16 cellular contexts compared by ENCODE assay signal in the genomic region with DNA sequence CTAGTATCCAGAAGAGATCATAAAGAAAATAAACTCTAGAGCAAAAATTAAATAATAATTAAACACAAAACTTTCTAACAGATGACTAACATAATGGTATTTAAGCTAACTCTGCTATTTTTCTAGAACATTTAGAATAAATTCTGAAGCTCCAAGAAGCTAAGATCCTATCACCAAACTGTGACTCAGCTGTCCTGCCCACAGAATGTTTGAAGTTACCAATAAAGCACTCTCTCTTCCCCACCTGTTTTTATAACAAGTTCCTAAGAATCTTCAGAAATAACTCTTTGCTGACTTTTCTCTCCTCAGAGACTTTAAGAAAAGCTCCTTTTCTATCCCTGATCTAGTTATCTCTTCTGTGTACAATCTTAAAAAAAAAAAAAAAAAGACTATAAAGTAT. TPM values are rescaled to one million over a fixed set of nuclear protein-coding genes. Genes with fewer than 3 reads are reported as not detected.
DNase-seq lines count a peak whose midpoint lies in the region; ATAC-seq and TF ChIP-seq lines count a peak whose summit lies in the region.
"Had no signal": no experiment of that assay in that cellular context is flagged by ENCODE, and none has a peak within 500 bp of the region (broad histone marks: within the 10 kb centered on the region; RNA-seq: fewer than 3 reads in every experiment).

No MANE protein-coding gene starts in this region.

- H3K18ac ChIP-seq in IMR-90 (ENCODE audit: low read depth, low read length), result no peak overlapping the region

- H3K9me1 ChIP-seq in IMR-90 (ENCODE audit: insufficient read depth, low read length), result no peaks in the 10 kb centered on the region

- no peak overlapping the region for H3K9ac ChIP-seq in IMR-90 (ENCODE audit: low read depth, low read length)
- no peak overlapping the region for H3K9ac ChIP-seq in adipocyte (ENCODE audit: low read length)
- no peak overlapping the region for H3K9ac ChIP-seq in neural progenitor cell
- H3K9ac ChIP-seq: BLaER1 treated with 17β-estradiol and CSF1 and Interleukin-3, amounts not matched to agents 10 nM and 100 nM had no signal

- H3K27ac ChIP-seq in 22Rv1, result peak overlapping the region; percentile 16
- H3K27ac ChIP-seq in IMR-90 (ENCODE audit: insufficient read depth, low read length), result no peak overlapping the region
- no peak overlapping the region for H3K27ac ChIP-seq in neural progenitor cell
- H3K27ac ChIP-seq: BLaER1 treated with 17β-estradiol and CSF1 and Interleukin-3, amounts not matched to agents 10 nM and 100 nM had no signal

- ATAC-seq in IMR-90 (ENCODE audit: low read depth) (no peak), HG02678 (IDR thresholded peaks at IDR 0.05; ENCODE audit: unreplicated experiment) (no peak)
- ATAC-seq: GM23338, HepG2 had no signal

- TF ChIP-seq POLR2A in IMR-90 (IDR thresholded peaks at IDR 0.05; ENCODE audit: low read depth, low read length), result no peak

- H3K4me1 Mint-ChIP-seq in neural progenitor cell, result peaks cover 27% of the 10 kb centered on the region

- H3K27me3 Mint-ChIP-seq in neural progenitor cell (ENCODE audit: insufficient read depth, low read depth), result peaks cover 7% of the 10 kb centered on the region

- H2BK20ac ChIP-seq in IMR-90 (ENCODE audit: low read depth, low read length), result no peak overlapping the region

- no peak overlapping the region for H3K56ac ChIP-seq in IMR-90 (ENCODE audit: extremely low read depth, insufficient read depth, low read length)

- POLR2A ChIA-PET in IMR-90 (lab: Charles Lee; ENCODE audit: unreplicated experiment), result no interaction called here

- H4K5ac ChIP-seq in IMR-90 (ENCODE audit: low read depth, low read length), result no peak overlapping the region

- no peak overlapping the region for H2AK9ac ChIP-seq in IMR-90 (replicated peaks; ENCODE audit: low read depth, low read length, poor library complexity)

- CTCF ChIA-PET in IMR-90 (lab: Yijun Ruan, JAX), result interaction anchor here (0.7 kb wide), 1 partner anchor 1407 kb away, joined by 4 read pairs; no protein-coding TSS in a partner anchor

- TF ChIP-seq CTCF in 22Rv1 (IDR thresholded peaks at IDR 0.05) (no peak), IMR-90 (conservative IDR thresholded peaks at IDR 0.05; ENCODE audit: low read depth, low read length) (no peak), neural progenitor cell (IDR thresholded peaks at IDR 0.05) (no peak)

- H3K4me3 ChIP-seq in IMR-90 (ENCODE audit: insufficient read depth, low read depth, low read length) (no peak overlapping the region), adipocyte (ENCODE audit: low read length) (no peak overlapping the region), neural progenitor cell (no peak overlapping the region)
- H3K4me3 ChIP-seq: BLaER1 treated with 17β-estradiol and CSF1 and Interleukin-3, amounts not matched to agents 10 nM and 100 nM; GM23338 had no signal

- H3K36me3 Mint-ChIP-seq in neural progenitor cell, result no peaks in the 10 kb centered on the region
- H3K36me3 Mint-ChIP-seq: CD4-positive, CD25-positive, alpha-beta regulatory T cell had no signal

- H3K79me1 ChIP-seq in IMR-90 (ENCODE audit: low read depth in 1 of 2, low read length in 2 of 2), result no peaks in the 10 kb centered on the region

- no peak overlapping the region for H2BK120ac ChIP-seq in IMR-90 (ENCODE audit: low read depth, low read length)

- no peak overlapping the region for H3K4ac ChIP-seq in IMR-90 (ENCODE audit: low read depth, low read length)

- H3K4me2 ChIP-seq in IMR-90 (ENCODE audit: low read depth, low read length) (no peak overlapping the region), neural progenitor cell (no peak overlapping the region)
- H3K4me2 ChIP-seq: BLaER1 treated with 17β-estradiol and CSF1 and Interleukin-3, amounts not matched to agents 10 nM and 100 nM had no signal

- no TSS peak for BruUV-seq in IMR-90 (replicated peaks; lab: Mats Ljungman, UMichigan)

- H3K23ac ChIP-seq in IMR-90 (ENCODE audit: low read depth, low read length), result no peak overlapping the region

- H4K20me1 ChIP-seq in IMR-90 (ENCODE audit: insufficient read depth, low read length) (no peaks in the 10 kb centered on the region), neural progenitor cell (ENCODE audit: low read depth) (peaks cover 4% of the 10 kb centered on the region)

- H3K9me3 ChIP-seq in IMR-90 (ENCODE audit: control insufficient read depth, insufficient read depth, low read length) (no peaks in the 10 kb centered on the region), adipocyte (ENCODE audit: control insufficient read depth, low read length) (no peaks in the 10 kb centered on the region), neural progenitor cell (ENCODE audit: low read depth) (no peaks in the 10 kb centered on the region)
- H3K9me3 ChIP-seq: BLaER1 treated with 17β-estradiol and CSF1 and Interleukin-3, amounts not matched to agents 10 nM and 100 nM had no signal

- no peaks in the 10 kb centered on the region for H3K9me3 Mint-ChIP-seq in neural progenitor cell
- H3K9me3 Mint-ChIP-seq: GM23338 had no signal

- H2AK5ac ChIP-seq in IMR-90 (ENCODE audit: low read depth, low read length), result no peak overlapping the region

- H3K27me3 ChIP-seq in IMR-90 (ENCODE audit: control insufficient read depth, insufficient read depth, low read length) (peaks cover 2% of the 10 kb centered on the region; the same call in 1 of the 2 replicates), adipocyte (replicated peaks; ENCODE audit: control insufficient read depth, insufficient read depth, low read length) (no peaks in the 10 kb centered on the region), neural progenitor cell (no peaks in the 10 kb centered on the region)

- H2BK15ac ChIP-seq in IMR-90 (ENCODE audit: low read depth, low read length), result no peak overlapping the region

- peak; percentile 17 for DNase-seq in IMR-90
- peak; percentile 39 for DNase-seq in adipocyte (ENCODE audit: low read depth)
- DNase-seq in hepatic stellate cell (ENCODE audit: low spot score), result peak; percentile 2
- DNase-seq in NCI-H1048 (lab: John Stamatoyannopoulos, UW), result no peak
- no peak for DNase-seq in islet precursor cell
- no peak for DNase-seq in neural progenitor cell (ENCODE audit: low spot score)
- DNase-seq: ACHN; CD4-positive, CD25-positive, alpha-beta regulatory T cell; DMS 273 treated with DMSO at 0.1 percent for 48 hours; EL; H7 had no signal

- H4K91ac ChIP-seq in IMR-90 (ENCODE audit: insufficient read depth, low read depth, low read length), result no peak overlapping the region

- no peak for TF ChIP-seq RAD21 in IMR-90 (IDR thresholded peaks at IDR 0.05; ENCODE audit: low read length)

- no peak overlapping the region for H3K4me3 Mint-ChIP-seq in neural progenitor cell
- H3K4me3 Mint-ChIP-seq: CD4-positive, CD25-positive, alpha-beta regulatory T cell; GM23338 had no signal

- no peak overlapping the region for H2BK5ac ChIP-seq in IMR-90 (ENCODE audit: low read depth, low read length, poor library complexity, severe bottlenecking)

- H3F3A ChIP-seq in neural progenitor cell (ENCODE audit: low read depth), result peaks cover 13% of the 10 kb centered on the region

- H3K79me2 ChIP-seq in neural progenitor cell (ENCODE audit: low read depth), result peaks cover 25% of the 10 kb centered on the region

- no peak overlapping the region for H3K14ac ChIP-seq in IMR-90 (replicated peaks; ENCODE audit: low read depth, low read length)

- intact Hi-C loops in IMR-90 (cut with micrococcal nuclease), result loop anchor here (2.0 kb wide), 1 partner anchor 516 kb away; no protein-coding TSS in a partner anchor

- H3K36me3 ChIP-seq in IMR-90 (ENCODE audit: control insufficient read depth, insufficient read depth, low read length) (no peaks in the 10 kb centered on the region), adipocyte (ENCODE audit: control insufficient read depth, insufficient read depth, low read length, severe bottlenecking) (no peaks in the 10 kb centered on the region), neural progenitor cell (no peaks in the 10 kb centered on the region)
- H3K36me3 ChIP-seq: BLaER1 treated with 17β-estradiol and CSF1 and Interleukin-3, amounts not matched to agents 10 nM and 100 nM had no signal

- H3K27ac Mint-ChIP-seq in neural progenitor cell, result no peak overlapping the region
- H3K27ac Mint-ChIP-seq: CD4-positive, CD25-positive, alpha-beta regulatory T cell; GM23338 had no signal

- no peaks in the 10 kb centered on the region for H3K4me1 ChIP-seq in IMR-90 (ENCODE audit: control insufficient read depth, insufficient read depth, low read length)
- H3K4me1 ChIP-seq in adipocyte (ENCODE audit: control insufficient read depth, insufficient read depth, low read length), result no peaks in the 10 kb centered on the region
- peaks cover 33% of the 10 kb centered on the region for H3K4me1 ChIP-seq in neural progenitor cell

- in situ Hi-C loops in IMR-90 (cut with MboI; ENCODE audit: low sequenced_read_pairs), result loop anchor here (10.0 kb wide), 1 partner anchor 1412 kb away; no protein-coding TSS in a partner anchor

- H2AFZ ChIP-seq in IMR-90 (replicated peaks; ENCODE audit: low read length, poor library complexity), result no peak overlapping the region
- no peak overlapping the region for H2AFZ ChIP-seq in neural progenitor cell (replicated peaks)
- H2AFZ ChIP-seq: GM23338 had no signal

- H4K8ac ChIP-seq in IMR-90 (ENCODE audit: low read depth in 2 of 2, low read length in 2 of 2), result no peak overlapping the region

- dilution Hi-C loops in IMR-90 (cut with HindIII; ENCODE audit: low sequenced_read_pairs, unreplicated experiment), result no loop called here

TF ChIP-seq in IMR-90, 13 proteins besides CTCF, POLR2A, EP300 and RAD21 (continues in another document):
- TF ChIP-seq BHLHE40 (IDR thresholded peaks at IDR 0.05; ENCODE audit: low read depth, low read length) (no peak), RCOR1 (IDR thresholded peaks at IDR 0.05; ENCODE audit: insufficient replicate concordance, low read length) (no peak), RFX5 (IDR thresholded peaks at IDR 0.05; ENCODE audit: low read depth, low read length) (no peak), FOS (IDR thresholded peaks at IDR 0.05; ENCODE audit: low read depth, low read length) (no peak), MXI1 (IDR thresholded peaks at IDR 0.05; ENCODE audit: borderline replicate concordance, low read depth, low read length) (no peak), SMC3 (IDR thresholded peaks at IDR 0.05; ENCODE audit: low read depth, low read length) (no peak), USF2 (IDR thresholded peaks at IDR 0.05; ENCODE audit: low read depth, low read length) (no peak), MAFK (IDR thresholded peaks at IDR 0.05; ENCODE audit: low read depth, low read length) (no peak)

RNA-seq across cellular contexts. Expression of gene EFNA5, which starts 6.0 kb away (rescaled TPM):
- 1.6 and 2.2 TPM in 2 replicates for total RNA-seq in IMR-90 (2012; rRNA removed)
- polyA plus RNA-seq in IMR-90 (2012; rRNA removed), result 1.4 and 1.5 TPM in 2 replicates
- polyA plus RNA-seq in IMR-90 (2012; cell fraction: cytosol; rRNA removed), result 0.65 and 1.3 TPM in 2 replicates
- polyA plus RNA-seq in IMR-90 (2012; cell fraction: nucleus; rRNA removed; ENCODE audit: low replicate concordance), result 1.1 and 3.6 TPM in 2 replicates
- total RNA-seq in neural progenitor cell (ENCODE audit: low replicate concordance), result 70.5 and 105 TPM in 2 replicates
- total RNA-seq: CD4-positive, CD25-positive, alpha-beta regulatory T cell; HepG2 had no signal
- polyA plus RNA-seq: HepG2 had no signal

Comparison
In these comparisons a context has a peak if more than half of its experiments do, and no peak if none do; other contexts are left out.
1. DNase-seq: peak in IMR-90 (single experiment), adipocyte (single experiment) and hepatic stellate cell (single experiment); none in NCI-H1048 (single experiment), islet precursor cell (single experiment) and neural progenitor cell (single experiment).
2. RNA of gene EFNA5, which starts 6.0 kb away (total RNA-seq): 70.5 to 105 TPM in neural progenitor cell; 1.6 to 2.2 TPM in IMR-90; every median in the first group is over 10 times any median in the second.